Comparison of ENCODE assay signal across 14 cellular contexts in genomic region chr10:48511855-48512191, GRCh38.
A peak's percentile ranks its signal among the peaks of the same experiment; 100 is the strongest.
DNase-seq lines count a peak whose midpoint lies in the region; ATAC-seq and TF ChIP-seq lines count a peak whose summit lies in the region.
"Had no signal": no experiment of that assay in that cellular context is flagged by ENCODE, and none has a peak within 500 bp of the region (broad histone marks: within the 10 kb centered on the region; RNA-seq: fewer than 3 reads in every experiment).

No MANE protein-coding gene starts in this region.

- no peak overlapping the region for H3K27ac Mint-ChIP-seq in endodermal cell
- H3K27ac Mint-ChIP-seq in stimulated activated naive B cell treated with anti-CD40 and anti-IgM and Interleukin-4, amounts not matched to agents 10 μg/mL and 1 μg/mL and 100 μg/mL, for 72 hours: peak overlapping the region; percentile 88
- H3K27ac Mint-ChIP-seq: activated naive CD4-positive, alpha-beta T cell treated with anti-CD3 and anti-CD28 coated beads, Interleukin-2, amount 50 U/mL, for 72 hours had no signal

- peak overlapping the region; percentile 13; the same call in 1 of the 2 replicates for H3K4me2 ChIP-seq in OCI-LY3 (ENCODE audit: low read length)

- H3K36me3 ChIP-seq in OCI-LY3 (replicated peaks; ENCODE audit: low read depth, low read length) (no peaks in the 10 kb centered on the region), endodermal cell (ENCODE audit: control insufficient read depth, insufficient read depth, low read length) (no peaks in the 10 kb centered on the region)
- H3K36me3 ChIP-seq: heart left ventricle had no signal

- H3K9ac ChIP-seq in OCI-LY3 (ENCODE audit: low read length) (no peak overlapping the region), endodermal cell (ENCODE audit: extremely low read depth, low read length, poor library complexity, severe bottlenecking) (no peak overlapping the region)

- peaks cover 15% of the 10 kb centered on the region for H3K9me3 ChIP-seq in OCI-LY3 (ENCODE audit: insufficient read depth, low read length)
- H3K9me3 ChIP-seq in endodermal cell (ENCODE audit: control insufficient read depth, low read length): peaks cover 31% of the 10 kb centered on the region

- no peaks in the 10 kb centered on the region for H3K79me2 ChIP-seq in OCI-LY3 (ENCODE audit: low read length)

- H3K4me3 ChIP-seq in OCI-LY3 (ENCODE audit: low read length) (no peak overlapping the region), endodermal cell (ENCODE audit: low read length) (no peak overlapping the region)
- H3K4me3 ChIP-seq: heart left ventricle had no signal

- H3K4me1 ChIP-seq in OCI-LY3 (ENCODE audit: low read length) (peaks cover 17% of the 10 kb centered on the region), endodermal cell (ENCODE audit: control insufficient read depth, insufficient read depth, low read length) (no peaks in the 10 kb centered on the region)

- ATAC-seq in stimulated activated naive B cell treated with anti-CD40 and anti-IgM and Interleukin-4, amounts not matched to agents 10 μg/mL and 1 μg/mL and 100 μg/mL, for 72 hours (replicated peaks): peak; percentile 90
- no peak for ATAC-seq in GM18861 (IDR thresholded peaks at IDR 0.05; ENCODE audit: unreplicated experiment)
- no peak for ATAC-seq in HG02938 (IDR thresholded peaks at IDR 0.05; ENCODE audit: unreplicated experiment)
- ATAC-seq in HG02763 (IDR thresholded peaks at IDR 0.05; ENCODE audit: unreplicated experiment): no peak
- ATAC-seq: activated naive CD4-positive, alpha-beta T cell treated with anti-CD3 and anti-CD28 coated beads, Interleukin-2, amount 50 U/mL, for 72 hours had no signal

- no peaks in the 10 kb centered on the region for H4K20me1 ChIP-seq in OCI-LY3 (ENCODE audit: insufficient read depth, low read length)

- H2AFZ ChIP-seq in OCI-LY3 (ENCODE audit: low read depth, low read length): no peak overlapping the region

- peaks cover 2% of the 10 kb centered on the region for H3K4me1 Mint-ChIP-seq in endodermal cell
- H3K4me1 Mint-ChIP-seq in stimulated activated naive B cell treated with anti-CD40 and anti-IgM and Interleukin-4, amounts not matched to agents 10 μg/mL and 1 μg/mL and 100 μg/mL, for 72 hours: peaks cover 28 to 38% of the 10 kb centered on the region in 2 donors

- TF ChIP-seq CTCF in OCI-LY3 (IDR thresholded peaks at IDR 0.05; ENCODE audit: low read depth, low read length) (no peak), endodermal cell (conservative IDR thresholded peaks at IDR 0.05) (no peak)

- no peaks in the 10 kb centered on the region for H3K27me3 ChIP-seq in OCI-LY3 (ENCODE audit: low read depth, low read length)
- no peaks in the 10 kb centered on the region for H3K27me3 ChIP-seq in endodermal cell (ENCODE audit: control insufficient read depth, insufficient read depth, low read length, poor library complexity, severe bottlenecking)
- H3K27me3 ChIP-seq: heart left ventricle had no signal

- WGBS in endodermal cell (ENCODE audit: insufficient coverage in 1 of 2, insufficient read length in 1 of 2), 2 experiments: 100% methylated on average over 2 of the region's 2 CpGs; no CpG with 5 or more reads in 1 of the 2 experiments

- DNase-seq in activated CD4-positive, CD25-positive, alpha-beta regulatory T cell treated with anti-CD3 and anti-CD28 coated beads, Interleukin-2, amount 50 U/mL, for 72 hours: peak; percentile 18
- no peak for DNase-seq in activated CD4-positive, CD25-positive, alpha-beta regulatory T cell (lab: John Stamatoyannopoulos, UW)
- peak; percentile 38 for DNase-seq in endodermal cell
- peak; percentile 52 for DNase-seq in stimulated activated naive B cell treated with anti-CD40 and anti-IgM and Interleukin-4, amounts not matched to agents 10 μg/mL and 1 μg/mL and 100 μg/mL, for 72 hours
- DNase-seq: caudate nucleus; NCI-H226; nucleus accumbens; stimulated activated CD4-positive, alpha-beta T cell treated with anti-CD3 and anti-CD28 coated beads, Interleukin-12 subunit alpha, Interleukin-12 subunit beta, amount 100 ng/mL, for 4 hours had no signal

- H3K9me3 Mint-ChIP-seq in endodermal cell: peaks cover 24% of the 10 kb centered on the region
- peaks cover 4 to 10% of the 10 kb centered on the region in 2 donors for H3K9me3 Mint-ChIP-seq in stimulated activated naive B cell treated with anti-CD40 and anti-IgM and Interleukin-4, amounts not matched to agents 10 μg/mL and 1 μg/mL and 100 μg/mL, for 72 hours

- no peaks in the 10 kb centered on the region for H3K36me3 Mint-ChIP-seq in endodermal cell (ENCODE audit: low read depth)
- H3K36me3 Mint-ChIP-seq in stimulated activated naive B cell treated with anti-CD40 and anti-IgM and Interleukin-4, amounts not matched to agents 10 μg/mL and 1 μg/mL and 100 μg/mL, for 72 hours: peaks cover 22 to 23% of the 10 kb centered on the region in 2 donors

- H3K4me3 Mint-ChIP-seq in endodermal cell: no peak overlapping the region
- no peak overlapping the region for H3K4me3 Mint-ChIP-seq in stimulated activated naive B cell treated with anti-CD40 and anti-IgM and Interleukin-4, amounts not matched to agents 10 μg/mL and 1 μg/mL and 100 μg/mL, for 72 hours

- H3K27ac ChIP-seq in OCI-LY3 (ENCODE audit: low read length) (no peak overlapping the region), endodermal cell (ENCODE audit: low read depth, low read length) (no peak overlapping the region)
- H3K27ac ChIP-seq: heart left ventricle had no signal

- H3K27me3 Mint-ChIP-seq in endodermal cell (ENCODE audit: insufficient read depth): peaks cover 2% of the 10 kb centered on the region
- H3K27me3 Mint-ChIP-seq in stimulated activated naive B cell treated with anti-CD40 and anti-IgM and Interleukin-4, amounts not matched to agents 10 μg/mL and 1 μg/mL and 100 μg/mL, for 72 hours: peaks cover 0 to 5% of the 10 kb centered on the region in 2 donors

Comparison
In these comparisons a context has a peak if more than half of its experiments do, and no peak if none do; other contexts are left out.
1. DNase-seq: peak in activated CD4-positive, CD25-positive, alpha-beta regulatory T cell treated with anti-CD3 and anti-CD28 coated beads, Interleukin-2, amount 50 U/mL, for 72 hours (single experiment), endodermal cell (single experiment) and stimulated activated naive B cell treated with anti-CD40 and anti-IgM and Interleukin-4, amounts not matched to agents 10 μg/mL and 1 μg/mL and 100 μg/mL, for 72 hours (single experiment); none in activated CD4-positive, CD25-positive, alpha-beta regulatory T cell (0 of 4).
2. ATAC-seq: peak in stimulated activated naive B cell treated with anti-CD40 and anti-IgM and Interleukin-4, amounts not matched to agents 10 μg/mL and 1 μg/mL and 100 μg/mL, for 72 hours (2 of 2); none in GM18861 (single experiment), HG02938 (single experiment) and HG02763 (single experiment).